In genomic region chr3:16482770-16483531, GRCh38 we compare ENCODE assay signal across 1 cellular context.
A peak's percentile ranks its signal among the peaks of the same experiment; 100 is the strongest.
TF ChIP-seq lines count a peak whose summit lies in the region.

No MANE protein-coding gene starts in this region.

TF ChIP-seq in HEK293, 187 proteins besides CTCF, POLR2A, EP300 and RAD21 (continued from another document and continues in another):
- no peak for TF ChIP-seq PRDM2 (tag by site-specific recombination; IDR thresholded peaks at IDR 0.05; ENCODE audit: borderline replicate concordance)
- TF ChIP-seq HOXA7 (CRISPR knock-in tag; IDR thresholded peaks at IDR 0.05; ENCODE audit: borderline replicate concordance): no peak
- TF ChIP-seq ZNF518A (tag by site-specific recombination; conservative IDR thresholded peaks at IDR 0.05; ENCODE audit: low read depth): peak; percentile 63
- no peak for TF ChIP-seq REPIN1 (tag by site-specific recombination; IDR thresholded peaks at IDR 0.05; ENCODE audit: low read depth)
- TF ChIP-seq ZNF529 (tag by site-specific recombination; IDR thresholded peaks at IDR 0.05; ENCODE audit: insufficient replicate concordance): no peak
- no peak for TF ChIP-seq ZNF704 (tag by site-specific recombination; IDR thresholded peaks at IDR 0.05)
- TF ChIP-seq ZNF843 (tag by site-specific recombination; IDR thresholded peaks at IDR 0.05): peak; percentile 99
- TF ChIP-seq PATZ1 (tag by site-specific recombination; IDR thresholded peaks at IDR 0.05): peak; percentile 90
- TF ChIP-seq ZNF335 (tag by site-specific recombination; conservative IDR thresholded peaks at IDR 0.05): no peak; the same call in 1 of the 2 replicates
- no peak for TF ChIP-seq GLI4 (tag by site-specific recombination; IDR thresholded peaks at IDR 0.05)
- peak; percentile 100 for TF ChIP-seq KLF17 (tag by site-specific recombination; IDR thresholded peaks at IDR 0.05)
- no peak for TF ChIP-seq ZNF23 (tag by site-specific recombination; IDR thresholded peaks at IDR 0.05; ENCODE audit: borderline replicate concordance)
- no peak for TF ChIP-seq ZNF26 (tag by site-specific recombination; IDR thresholded peaks at IDR 0.05)
- TF ChIP-seq ZNF830 (tag by site-specific recombination; IDR thresholded peaks at IDR 0.05; ENCODE audit: low read depth): no peak
- TF ChIP-seq SCRT1 (tag by site-specific recombination; IDR thresholded peaks at IDR 0.05; ENCODE audit: borderline replicate concordance): peak; percentile 82
- peak; percentile 65 for TF ChIP-seq ZNF2 (tag by site-specific recombination; IDR thresholded peaks at IDR 0.05)
- TF ChIP-seq ZNF629 (tag by site-specific recombination; IDR thresholded peaks at IDR 0.05): peak; percentile 94
- peak; percentile 96 for TF ChIP-seq GLIS1 (tag by site-specific recombination; IDR thresholded peaks at IDR 0.05)
- TF ChIP-seq ZNF433 (tag by site-specific recombination; IDR thresholded peaks at IDR 0.05; ENCODE audit: low read depth): no peak
- TF ChIP-seq ZBTB10 (tag by site-specific recombination; IDR thresholded peaks at IDR 0.05): no peak
- peak; percentile 88 for TF ChIP-seq ZNF580 (tag by site-specific recombination; IDR thresholded peaks at IDR 0.05)
- no peak for TF ChIP-seq AEBP2 (tag by site-specific recombination; IDR thresholded peaks at IDR 0.05; ENCODE audit: borderline replicate concordance)
- TF ChIP-seq MZF1 (tag by site-specific recombination; IDR thresholded peaks at IDR 0.05; ENCODE audit: borderline replicate concordance): peak; percentile 68; the same call in 1 of the 2 replicates
- 0 out of 2 replicates have a peak, but pooled peaks have one; percentile 35 for TF ChIP-seq ZNF645 (tag by site-specific recombination; IDR thresholded peaks at IDR 0.05)
- TF ChIP-seq ZIC2 (tag by site-specific recombination; IDR thresholded peaks at IDR 0.05): peak; percentile 94
- peak; percentile 30 for TF ChIP-seq SP2 (tag by site-specific recombination; IDR thresholded peaks at IDR 0.05)
- no peak for TF ChIP-seq ZNF670 (tag by site-specific recombination; IDR thresholded peaks at IDR 0.05; ENCODE audit: low read depth)
